Comparison of ENCODE assay signal across 1 cellular context in genomic region chr11:105056446-105056845, GRCh38.
A peak's percentile ranks its signal among the peaks of the same experiment; 100 is the strongest.
TF ChIP-seq lines count a peak whose summit lies in the region.

No MANE protein-coding gene starts in this region.

TF ChIP-seq in HepG2, 621 proteins besides CTCF, POLR2A, EP300 and RAD21:
- no peak for TF ChIP-seq YEATS2 (CRISPR knock-in tag; IDR thresholded peaks at IDR 0.05; ENCODE audit: borderline replicate concordance)
- TF ChIP-seq ZNF121 (CRISPR knock-in tag; IDR thresholded peaks at IDR 0.05): peak; percentile 93
